15 cellular contexts compared by ENCODE assay signal in the genomic region with DNA sequence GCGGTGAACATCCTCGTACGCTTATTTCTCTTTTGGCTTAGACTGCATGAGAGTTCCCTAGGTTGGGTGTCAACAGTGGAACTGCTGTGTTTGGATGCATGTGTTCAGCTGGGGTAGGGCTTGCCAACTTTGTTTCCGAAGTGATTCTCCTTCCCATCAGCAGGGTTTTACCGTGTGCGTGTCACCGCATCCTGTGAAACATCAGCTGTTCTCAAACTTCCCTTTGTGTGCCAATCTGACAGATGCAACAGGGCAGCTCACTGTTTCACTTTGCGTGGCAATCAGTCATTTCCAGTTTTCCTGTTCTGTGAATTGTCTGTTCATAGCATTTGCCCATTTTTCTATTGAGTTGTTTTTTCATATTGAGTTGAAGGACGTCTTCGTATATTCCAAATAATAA.
"Had no signal": no experiment of that assay in that cellular context is flagged by ENCODE, and none has a peak within 500 bp of the region (broad histone marks: within the 10 kb centered on the region; RNA-seq: fewer than 3 reads in every experiment).

No MANE protein-coding gene starts in this region.

- H3K9me3 Mint-ChIP-seq: activated CD4-positive, alpha-beta T cell treated with anti-CD3 and anti-CD28 coated beads, Interleukin-2, amount 10 ng/mL, durations not matched to agents 24 days and 14 days; immature natural killer cell; WTC11 had no signal

- H3K4me3 Mint-ChIP-seq: activated CD4-positive, alpha-beta T cell treated with anti-CD3 and anti-CD28 coated beads, Interleukin-2, amount 10 ng/mL, durations not matched to agents 24 days and 14 days; immature natural killer cell; T-helper 17 cell; WTC11 had no signal

- DNase-seq: activated CD4-positive, alpha-beta T cell treated with anti-CD3 and anti-CD28 coated beads, Interleukin-2, amount 10 ng/mL, durations not matched to agents 24 days and 14 days; activated CD8-positive, alpha-beta memory T cell treated with anti-CD3 and anti-CD28 coated beads for 24 hours; activated naive CD4-positive, alpha-beta T cell treated with anti-CD3 and anti-CD28 coated beads, Interleukin-2, amount 50 U/mL, for 16 hours; adrenal gland; colonic mucosa; effector CD8-positive, alpha-beta T cell; foreskin melanocyte; heart left ventricle; immature natural killer cell; ovary; spleen; stimulated activated CD4-positive, alpha-beta T cell treated with anti-CD3 and anti-CD28 coated beads, Interleukin-2, amount 100 ng/mL, for 24 hours; T-helper 17 cell had no signal

- H3K36me3 Mint-ChIP-seq: immature natural killer cell, WTC11 had no signal

- H3K27ac Mint-ChIP-seq: activated CD4-positive, alpha-beta T cell treated with anti-CD3 and anti-CD28 coated beads, Interleukin-2, amount 10 ng/mL, durations not matched to agents 24 days and 14 days; immature natural killer cell; T-helper 17 cell; WTC11 had no signal

- ATAC-seq: heart left ventricle, sciatic nerve, T-helper 17 cell, WTC11 had no signal
